ENCODE assay signal across 10 cellular contexts in the genomic region with DNA sequence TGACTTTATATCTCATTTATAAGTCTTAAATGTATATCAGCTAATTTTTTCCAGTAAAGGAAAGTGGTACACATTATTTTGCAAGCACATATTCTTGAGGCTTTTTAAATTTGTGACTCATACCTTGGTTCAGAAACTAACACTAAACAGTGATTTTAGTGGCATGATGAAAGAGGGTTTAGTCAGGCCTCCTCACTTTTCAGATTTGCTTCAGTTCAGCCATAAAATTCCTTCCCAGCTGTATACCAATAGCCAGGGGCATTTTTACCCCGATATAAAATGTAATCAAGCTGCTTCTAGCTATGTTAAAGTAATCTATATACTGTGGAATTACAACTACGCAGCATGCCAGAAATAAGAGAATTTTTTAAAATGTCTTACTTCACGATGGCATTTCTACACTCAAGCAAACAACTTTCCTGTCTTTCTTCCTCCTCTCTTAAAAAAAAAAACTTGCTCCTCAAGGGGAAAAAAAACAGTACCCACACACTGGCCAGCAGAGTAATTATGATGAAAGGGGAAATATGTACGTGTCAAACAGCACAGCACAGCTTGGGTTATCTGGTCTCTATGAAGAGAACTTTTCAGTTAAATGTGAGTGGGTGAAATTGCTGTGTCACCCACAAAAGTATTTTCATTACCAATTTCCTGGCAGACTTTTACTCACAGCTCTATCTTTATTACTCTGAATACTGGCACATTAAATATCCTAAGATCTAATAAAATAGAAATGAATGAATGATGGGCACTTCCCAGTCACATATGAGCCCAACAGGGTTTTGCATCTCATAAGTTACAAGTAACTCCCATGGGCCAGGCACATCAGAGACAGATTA.
DNase-seq lines count a peak whose midpoint lies in the region; ATAC-seq, FAIRE-seq and TF ChIP-seq lines count a peak whose summit lies in the region.
"Had no signal": no experiment of that assay in that cellular context is flagged by ENCODE, and none has a peak within 500 bp of the region (broad histone marks: within the 10 kb centered on the region; RNA-seq: fewer than 3 reads in every experiment).

No MANE protein-coding gene starts in this region.

- no peak overlapping the region for H3K9ac ChIP-seq in K562 (ENCODE audit: insufficient read depth in 1 of 2, low read depth in 2 of 2, low read length in 2 of 2)

- no peaks in the 10 kb centered on the region for H3K9me3 Mint-ChIP-seq in endothelial cell (ENCODE audit: unreplicated experiment)
- no peaks in the 10 kb centered on the region for H3K9me3 Mint-ChIP-seq in activated T-cell treated with anti-CD3 and anti-CD28 coated beads, Interleukin-2, amount 50 U/mL, for 72 hours
- H3K9me3 Mint-ChIP-seq: naive B cell had no signal

- no peak for FAIRE-seq in K562 (lab: Jason Lieb, UNC)
- FAIRE-seq: A204.1 had no signal

- in situ Hi-C loops in K562 (cut with MboI): no loop called here

- TF ChIP-seq EP300 in K562 (IDR thresholded peaks at IDR 0.05; ENCODE audit: low read length): peak; percentile 7; the same call in 1 of the 2 replicates

- TF ChIP-seq POLR2A in K562 (conservative IDR thresholded peaks at IDR 0.05): no peak

- H3K79me2 ChIP-seq in K562 (ENCODE audit: control insufficient read depth, insufficient read depth, low read length): no peaks in the 10 kb centered on the region

- POLR2A ChIA-PET in K562 (lab: Yijun Ruan, JAX): interaction anchor here (0.8 kb wide), 1 partner anchor 9 kb away, joined by 4 read pairs; no protein-coding TSS in a partner anchor

- peak; percentile 20 for DNase-seq in SIG-M5 treated with dmso at 0.1 percent for 504 hours (lab: John Stamatoyannopoulos, UW; ENCODE audit: unreplicated experiment)
- no peak for DNase-seq in SIG-M5 (lab: John Stamatoyannopoulos, UW)
- peak in 1 of 4 experiments; percentile 3 for DNase-seq in K562 (ENCODE audit: extremely low read depth in 1 of 4, low spot score in 3 of 4)
- peak; percentile 84 for DNase-seq in stromal cell of bone marrow (ENCODE audit: low read depth)
- DNase-seq in activated T-cell treated with anti-CD3 and anti-CD28 coated beads, Interleukin-2, amount 50 U/mL, for 48 hours: no peak
- no peak for DNase-seq in endothelial cell (ENCODE audit: low spot score)
- no peak for DNase-seq in activated T-cell treated with anti-CD3 and anti-CD28 coated beads, Interleukin-2, amount 50 U/mL, for 72 hours
- DNase-seq: naive B cell had no signal

- intact Hi-C loops in K562 (cut with micrococcal nuclease): no loop called here

- H4K20me1 ChIP-seq in K562 (replicated peaks; ENCODE audit: control insufficient read depth, insufficient read depth, low read length): no peaks in the 10 kb centered on the region

- CTCF ChIA-PET in K562 (lab: Yijun Ruan, JAX; ENCODE audit: low intra/inter-chr PET ratio): no interaction called here

- no peaks in the 10 kb centered on the region for H3K9me1 ChIP-seq in K562 (ENCODE audit: control insufficient read depth, insufficient read depth, low read length)

- H3K4me1 ChIP-seq in K562 (replicated peaks in 1 of 2; ENCODE audit: control insufficient read depth in 2 of 2, insufficient read depth in 2 of 2, low read length in 2 of 2): peaks cover 0 to 13% of the 10 kb centered on the region in 2 experiments; a peak in 2 of 5 replicates

- H3K4me2 ChIP-seq in K562 (ENCODE audit: insufficient read depth, low read length): no peak overlapping the region

- no peaks in the 10 kb centered on the region for H3K27me3 Mint-ChIP-seq in endothelial cell (ENCODE audit: unreplicated experiment)
- H3K27me3 Mint-ChIP-seq in activated T-cell treated with anti-CD3 and anti-CD28 coated beads, Interleukin-2, amount 50 U/mL, for 72 hours (ENCODE audit: low read depth): no peaks in the 10 kb centered on the region
- H3K27me3 Mint-ChIP-seq: naive B cell had no signal

- no peaks in the 10 kb centered on the region for H3K4me1 Mint-ChIP-seq in endothelial cell (ENCODE audit: unreplicated experiment)
- H3K4me1 Mint-ChIP-seq in activated T-cell treated with anti-CD3 and anti-CD28 coated beads, Interleukin-2, amount 50 U/mL, for 72 hours (ENCODE audit: low read depth): no peaks in the 10 kb centered on the region
- H3K4me1 Mint-ChIP-seq: naive B cell had no signal

- ATAC-seq in HG03378 (IDR thresholded peaks at IDR 0.05; ENCODE audit: unreplicated experiment) (peak; percentile 91), K562 (no peak)
- ATAC-seq in activated T-cell treated with anti-CD3 and anti-CD28 coated beads, Interleukin-2, amount 50 U/mL, for 72 hours (replicated peaks in 1 of 2): no peak

- H3K27ac ChIP-seq in K562 (ENCODE audit: extremely low read depth, low read depth, low read length): peak overlapping the region; percentile 46; the same call in 2 of the 3 replicates

- no peak overlapping the region for H3K27ac Mint-ChIP-seq in endothelial cell (ENCODE audit: unreplicated experiment)
- H3K27ac Mint-ChIP-seq in activated T-cell treated with anti-CD3 and anti-CD28 coated beads, Interleukin-2, amount 50 U/mL, for 72 hours: no peak overlapping the region
- H3K27ac Mint-ChIP-seq: naive B cell had no signal

- H3K9me3 ChIP-seq in K562 (replicated peaks; ENCODE audit: control insufficient read depth, insufficient read depth, low read depth, low read length): no peaks in the 10 kb centered on the region

- H3K36me3 Mint-ChIP-seq in endothelial cell (ENCODE audit: low read depth, unreplicated experiment): no peaks in the 10 kb centered on the region
- H3K36me3 Mint-ChIP-seq in activated T-cell treated with anti-CD3 and anti-CD28 coated beads, Interleukin-2, amount 50 U/mL, for 72 hours (ENCODE audit: insufficient read depth in 2 of 2): no peaks in the 10 kb centered on the region
- H3K36me3 Mint-ChIP-seq: naive B cell had no signal

- no peak for TF ChIP-seq CTCF in K562 (IDR thresholded peaks at IDR 0.05 in 2 of 3, conservative IDR thresholded peaks at IDR 0.05 in 1 of 3; ENCODE audit: insufficient read depth in 2 of 3, low read depth in 1 of 3, low read length in 3 of 3)
- no peak for TF ChIP-seq CTCF in endothelial cell (IDR thresholded peaks at IDR 0.05; ENCODE audit: unreplicated experiment)

- H3K4me3 Mint-ChIP-seq in endothelial cell (ENCODE audit: unreplicated experiment): no peak overlapping the region
- H3K4me3 Mint-ChIP-seq in activated T-cell treated with anti-CD3 and anti-CD28 coated beads, Interleukin-2, amount 50 U/mL, for 72 hours: no peak overlapping the region
- H3K4me3 Mint-ChIP-seq: naive B cell had no signal

- 0 out of 2 replicates have a peak overlapping the region, but pooled peaks have one; percentile 27 for H2AFZ ChIP-seq in K562 (ENCODE audit: low read depth, low read length)

- H3K27me3 ChIP-seq in K562 (ENCODE audit: control insufficient read depth in 2 of 2, insufficient read depth in 2 of 2, low read length in 2 of 2): no peaks in the 10 kb centered on the region

- no TSS peak for BruUV-seq in K562 (replicated peaks; lab: Mats Ljungman, UMichigan)

- TF ChIP-seq RAD21 in K562 (CRISPR knock-in tag; conservative IDR thresholded peaks at IDR 0.05 in 1 of 2, IDR thresholded peaks at IDR 0.05 in 1 of 2): no peak

- no peak overlapping the region for H3K4me3 ChIP-seq in K562

- WGBS in K562 (ENCODE audit: insufficient coverage, low coverage, missing lambda C conversion rate): 11% methylated on average over 3 of the region's 4 CpGs

- H3K36me3 ChIP-seq in K562 (ENCODE audit: control insufficient read depth, insufficient read depth, low read length): no peaks in the 10 kb centered on the region

TF ChIP-seq in K562, 482 proteins besides CTCF, POLR2A, EP300 and RAD21 (continues in another document):
- TF ChIP-seq C11orf30 (IDR thresholded peaks at IDR 0.05; ENCODE audit: low read depth) (peak; percentile 52; the same call in 1 of the 2 replicates), ZNF668 (CRISPR knock-in tag; IDR thresholded peaks at IDR 0.05) (no peak), BRCA1 (IDR thresholded peaks at IDR 0.05) (no peak), BRCA1 (CRISPR knock-in tag; IDR thresholded peaks at IDR 0.05) (no peak), CCAR2 (IDR thresholded peaks at IDR 0.05; ENCODE audit: low read depth, low read length) (no peak), ZNF134 (CRISPR knock-in tag; conservative IDR thresholded peaks at IDR 0.05) (no peak), MAFG (tag; conservative IDR thresholded peaks at IDR 0.05) (peak; percentile 86), SMARCE1 (IDR thresholded peaks at IDR 0.05) (no peak), ZNF518B (CRISPR knock-in tag; IDR thresholded peaks at IDR 0.05) (no peak), NR3C1 (CRISPR knock-in tag; IDR thresholded peaks at IDR 0.05) (no peak)
- TF ChIP-seq, protein P1, sequence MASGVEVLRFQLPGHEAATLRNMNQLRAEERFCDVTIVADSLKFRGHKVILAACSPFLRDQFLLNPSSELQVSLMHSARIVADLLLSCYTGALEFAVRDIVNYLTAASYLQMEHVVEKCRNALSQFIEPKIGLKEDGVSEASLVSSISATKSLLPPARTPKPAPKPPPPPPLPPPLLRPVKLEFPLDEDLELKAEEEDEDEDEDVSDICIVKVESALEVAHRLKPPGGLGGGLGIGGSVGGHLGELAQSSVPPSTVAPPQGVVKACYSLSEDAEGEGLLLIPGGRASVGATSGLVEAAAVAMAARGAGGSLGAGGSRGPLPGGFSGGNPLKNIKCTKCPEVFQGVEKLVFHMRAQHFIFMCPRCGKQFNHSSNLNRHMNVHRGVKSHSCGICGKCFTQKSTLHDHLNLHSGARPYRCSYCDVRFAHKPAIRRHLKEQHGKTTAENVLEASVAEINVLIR (CRISPR knock-in tag; IDR thresholded peaks at IDR 0.05): no peak

Comparison
In these comparisons a context has a peak if more than half of its experiments do, and no peak if none do; other contexts are left out.
1. DNase-seq: peak in SIG-M5 treated with dmso at 0.1 percent for 504 hours (single experiment) and stromal cell of bone marrow (single experiment); none in SIG-M5 (single experiment), activated T-cell treated with anti-CD3 and anti-CD28 coated beads, Interleukin-2, amount 50 U/mL, for 48 hours (0 of 2), endothelial cell (single experiment) and activated T-cell treated with anti-CD3 and anti-CD28 coated beads, Interleukin-2, amount 50 U/mL, for 72 hours (0 of 2).